Comparison of ENCODE assay signal across 22 cellular contexts in the genomic region with DNA sequence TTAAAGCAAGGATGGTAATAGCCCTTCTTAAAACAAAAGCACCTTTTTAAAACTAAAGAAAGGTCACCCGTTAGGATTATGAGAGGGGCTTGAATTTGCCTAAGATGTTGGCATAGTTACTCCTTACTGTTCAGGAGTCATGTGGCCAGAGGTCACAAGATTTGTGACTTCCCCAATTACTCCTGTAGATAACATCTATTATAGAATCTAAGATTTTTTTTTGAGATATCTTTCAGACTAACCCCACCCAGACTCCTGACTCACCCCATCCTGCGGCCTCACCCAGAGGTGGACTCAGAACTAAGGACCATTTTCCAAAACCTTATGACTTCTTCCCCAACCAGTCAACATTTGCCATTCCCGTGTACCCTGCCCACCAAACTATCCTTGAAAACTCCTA. TPM values are rescaled to one million over a fixed set of nuclear protein-coding genes. Genes with fewer than 3 reads are reported as not detected.
DNase-seq lines count a peak whose midpoint lies in the region; ATAC-seq and TF ChIP-seq lines count a peak whose summit lies in the region.
"Had no signal": no experiment of that assay in that cellular context is flagged by ENCODE, and none has a peak within 500 bp of the region (broad histone marks: within the 10 kb centered on the region; RNA-seq: fewer than 3 reads in every experiment).

No MANE protein-coding gene starts in this region.

- H3K27ac Mint-ChIP-seq in CD14-positive monocyte: peak overlapping the region; percentile 96 to 99 (median 97)
- H3K27ac Mint-ChIP-seq in IgD-negative memory B cell: peak overlapping the region; percentile 95 to 99 (median 99)
- peak overlapping the region; percentile 50 for H3K27ac Mint-ChIP-seq in activated naive CD8-positive, alpha-beta T cell treated with anti-CD3 and anti-CD28 coated beads, Interleukin-2, amount 50 U/mL, for 24 hours
- H3K27ac Mint-ChIP-seq in neural crest cell (ENCODE audit: unreplicated experiment): peak overlapping the region; percentile 68
- H3K27ac Mint-ChIP-seq in type B pancreatic cell: no peak overlapping the region
- H3K27ac Mint-ChIP-seq: activated CD4-positive, alpha-beta memory T cell treated with anti-CD3 and anti-CD28 coated beads for 36 hours had no signal

- ATAC-seq in activated naive CD8-positive, alpha-beta T cell treated with anti-CD3 and anti-CD28 coated beads, Interleukin-2, amount 50 U/mL, for 24 hours: no peak
- no peak for ATAC-seq in GM18520 (IDR thresholded peaks at IDR 0.05; ENCODE audit: unreplicated experiment)

- intact Hi-C loops in CD14-positive monocyte (cut with micrococcal nuclease): no loop called here

- TF ChIP-seq CTCF in CD14-positive monocyte (IDR thresholded peaks at IDR 0.05): no peak
- TF ChIP-seq CTCF in neural crest cell (conservative IDR thresholded peaks at IDR 0.05): no peak
- TF ChIP-seq CTCF in type B pancreatic cell (conservative IDR thresholded peaks at IDR 0.05): no peak

- peaks cover 93% of the 10 kb centered on the region for H3K4me1 Mint-ChIP-seq in CD14-positive monocyte
- H3K4me1 Mint-ChIP-seq in IgD-negative memory B cell: peaks cover 32 to 60% (median 56%) of the 10 kb centered on the region in 3 donors
- H3K4me1 Mint-ChIP-seq in activated naive CD8-positive, alpha-beta T cell treated with anti-CD3 and anti-CD28 coated beads, Interleukin-2, amount 50 U/mL, for 24 hours: peaks cover 43% of the 10 kb centered on the region
- H3K4me1 Mint-ChIP-seq in neural crest cell: peaks cover 6% of the 10 kb centered on the region
- peaks cover 8% of the 10 kb centered on the region for H3K4me1 Mint-ChIP-seq in type B pancreatic cell (ENCODE audit: unreplicated experiment)

- H3K27me3 Mint-ChIP-seq in CD14-positive monocyte (ENCODE audit: low read depth in 3 of 3): no peaks in the 10 kb centered on the region
- peaks cover 2% of the 10 kb centered on the region for H3K27me3 Mint-ChIP-seq in IgD-negative memory B cell
- H3K27me3 Mint-ChIP-seq in activated naive CD8-positive, alpha-beta T cell treated with anti-CD3 and anti-CD28 coated beads, Interleukin-2, amount 50 U/mL, for 24 hours: no peaks in the 10 kb centered on the region
- no peaks in the 10 kb centered on the region for H3K27me3 Mint-ChIP-seq in neural crest cell (ENCODE audit: low read depth)
- peaks cover 7% of the 10 kb centered on the region for H3K27me3 Mint-ChIP-seq in type B pancreatic cell
- H3K27me3 Mint-ChIP-seq: activated CD4-positive, alpha-beta memory T cell treated with anti-CD3 and anti-CD28 coated beads for 36 hours; CD8-positive, alpha-beta memory T cell had no signal

- H3K36me3 Mint-ChIP-seq in CD14-positive monocyte: peaks cover 27 to 38% of the 10 kb centered on the region in 2 donors
- peaks cover 26% of the 10 kb centered on the region for H3K36me3 Mint-ChIP-seq in IgD-negative memory B cell
- H3K36me3 Mint-ChIP-seq in activated naive CD8-positive, alpha-beta T cell treated with anti-CD3 and anti-CD28 coated beads, Interleukin-2, amount 50 U/mL, for 24 hours (ENCODE audit: low read depth): peaks cover 6% of the 10 kb centered on the region
- peaks cover 3% of the 10 kb centered on the region for H3K36me3 Mint-ChIP-seq in neural crest cell (ENCODE audit: low read depth)
- H3K36me3 Mint-ChIP-seq in type B pancreatic cell: no peaks in the 10 kb centered on the region

- DNase-seq in CD14-positive monocyte (ENCODE audit: low spot score): peak; percentile 78
- no peak for DNase-seq in activated naive CD8-positive, alpha-beta T cell treated with anti-CD3 and anti-CD28 coated beads, Interleukin-2, amount 50 U/mL, for 24 hours
- no peak for DNase-seq in neural crest cell (ENCODE audit: low read depth, low spot score)
- no peak for DNase-seq in OCI-M1 (lab: John Stamatoyannopoulos, UW)
- DNase-seq in type B pancreatic cell (ENCODE audit: extremely low spot score, unreplicated experiment): no peak
- no peak for DNase-seq in cerebellar nuclear complex (lab: John Stamatoyannopoulos, UW)
- DNase-seq: activated CD4-positive, alpha-beta memory T cell treated with anti-CD3 and anti-CD28 coated beads for 36 hours; activated CD4-positive, CD25-positive, alpha-beta regulatory T cell; activated effector memory CD4-positive, alpha-beta T cell treated with anti-CD3 and anti-CD28 coated beads, Interleukin-2, amount 50 U/mL, for 16 hours; brain microvascular endothelial cell; CD8-positive, alpha-beta memory T cell; colonic mucosa; DMS153; GF-D8; kidney; NCI-H1105 treated with DMSO at 0.1 percent for 48 hours; NCI-H2081; T1000 had no signal

- H3K9me3 Mint-ChIP-seq in CD14-positive monocyte: peaks cover 0 to 6% (median 3%) of the 10 kb centered on the region in 7 donors
- peaks cover 0 to 3% (median 0%) of the 10 kb centered on the region in 3 donors for H3K9me3 Mint-ChIP-seq in IgD-negative memory B cell
- no peaks in the 10 kb centered on the region for H3K9me3 Mint-ChIP-seq in activated naive CD8-positive, alpha-beta T cell treated with anti-CD3 and anti-CD28 coated beads, Interleukin-2, amount 50 U/mL, for 24 hours
- peaks cover 2% of the 10 kb centered on the region for H3K9me3 Mint-ChIP-seq in neural crest cell
- H3K9me3 Mint-ChIP-seq in type B pancreatic cell: peaks cover 6% of the 10 kb centered on the region

- H3K4me3 Mint-ChIP-seq in CD14-positive monocyte (peak overlapping the region; percentile 59 to 91), IgD-negative memory B cell (peak overlapping the region; percentile 95 to 98 (median 98)), neural crest cell (no peak overlapping the region), type B pancreatic cell (no peak overlapping the region)
- H3K4me3 Mint-ChIP-seq in activated naive CD8-positive, alpha-beta T cell treated with anti-CD3 and anti-CD28 coated beads, Interleukin-2, amount 50 U/mL, for 24 hours: peak overlapping the region; percentile 16
- H3K4me3 Mint-ChIP-seq: activated CD4-positive, alpha-beta memory T cell treated with anti-CD3 and anti-CD28 coated beads for 36 hours; CD8-positive, alpha-beta memory T cell had no signal

RNA-seq across cellular contexts. Expression of a gene that starts 2.4 kb away (rescaled TPM):
- polyA plus RNA-seq in CD14-positive monocyte: 10 to 100 TPM; 11.7 to 22.0 TPM
- polyA plus RNA-seq in IgD-negative memory B cell: 99.1 TPM
- not detected in 2 replicates for total RNA-seq in neural crest cell
- total RNA-seq in type B pancreatic cell (ENCODE audit: low replicate concordance): not detected in 2 replicates
- total RNA-seq: H1, NCI-H460 had no signal
- polyA plus RNA-seq: CD8-positive, alpha-beta memory T cell; H1 had no signal

Comparison
In these comparisons a context has a peak if more than half of its experiments do, and no peak if none do; other contexts are left out.
1. H3K4me3 Mint-ChIP-seq: peak in CD14-positive monocyte (2 of 2), IgD-negative memory B cell (4 of 4) and activated naive CD8-positive, alpha-beta T cell treated with anti-CD3 and anti-CD28 coated beads, Interleukin-2, amount 50 U/mL, for 24 hours (single experiment); none in neural crest cell (single experiment) and type B pancreatic cell (single experiment).